ENCODE assay signal across 23 cellular contexts in the genomic region with DNA sequence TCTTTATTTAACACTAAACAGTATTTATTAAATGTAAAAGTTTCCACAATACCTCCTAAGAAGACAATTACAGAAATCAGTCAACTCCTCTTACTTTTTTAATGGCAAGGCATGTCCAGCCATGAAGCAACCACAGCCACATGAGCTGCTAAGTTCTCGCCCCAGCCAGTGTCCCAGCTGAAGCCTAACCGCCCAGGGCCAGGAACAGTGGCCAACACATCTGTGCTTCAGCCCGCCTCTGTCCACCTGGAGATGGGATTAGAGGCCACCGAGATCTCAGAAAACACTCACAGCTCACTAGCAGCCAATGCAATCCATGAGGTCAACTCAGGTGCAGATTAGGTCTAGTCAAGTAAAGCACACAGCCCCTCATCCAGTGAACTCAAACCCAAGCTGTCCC. TPM values are rescaled to one million over a fixed set of nuclear protein-coding genes. Genes with fewer than 3 reads are reported as not detected.
DNase-seq lines count a peak whose midpoint lies in the region; ATAC-seq and TF ChIP-seq lines count a peak whose summit lies in the region.
"Had no signal": no experiment of that assay in that cellular context is flagged by ENCODE, and none has a peak within 500 bp of the region (broad histone marks: within the 10 kb centered on the region; RNA-seq: fewer than 3 reads in every experiment).

No MANE protein-coding gene starts in this region.

- DNase-seq in esophagus muscularis mucosa (ENCODE audit: extremely low spot score) (no peak), neuronal stem cell (ENCODE audit: low spot score) (no peak), testis (peak; percentile 37), DMS79 (lab: John Stamatoyannopoulos, UW) (no peak), mucosa of gallbladder (ENCODE audit: low spot score) (no peak)
- no peak for DNase-seq in activated CD4-positive, alpha-beta T cell treated with anti-CD3 and anti-CD28 coated beads, Interleukin-2, amount 50 U/mL, for 1 hour
- DNase-seq: Caco-2; CD8-positive, alpha-beta T cell; EL; GDM1; GOT3; KG1; MM.1S; NCI-H2029; NCI-H446; NCI-H526; RPMI8226; SHP77 treated with DMSO at 0.1 percent for 48 hours had no signal

- intact Hi-C loops in esophagus muscularis mucosa (cut with DNase I), result no loop called here
- intact Hi-C loops in testis (cut with DNase I; ENCODE audit: low total_unique reads), result no loop called here

- no peak overlapping the region for H2BK5ac ChIP-seq in neuronal stem cell (ENCODE audit: low read length)

- TF ChIP-seq EP300 in esophagus muscularis mucosa (IDR thresholded peaks at IDR 0.05), result no peak
- no peak for TF ChIP-seq EP300 in gastroesophageal sphincter (IDR thresholded peaks at IDR 0.05)

- H3K4me1 ChIP-seq in esophagus muscularis mucosa (peaks cover 0 to 13% (median 5%) of the 10 kb centered on the region in 4 donors), gastroesophageal sphincter (peaks cover 0 to 27% (median 3%) of the 10 kb centered on the region in 3 donors), neuronal stem cell (ENCODE audit: control insufficient read depth in 2 of 2, insufficient read depth in 1 of 2, low read depth in 1 of 2, low read length in 2 of 2) (no peaks in the 10 kb centered on the region), testis (no peaks in the 10 kb centered on the region)
- H3K4me1 ChIP-seq: Caco-2, HAP-1 had no signal

- H3K4me2 ChIP-seq in neuronal stem cell (ENCODE audit: insufficient read depth, low read length, poor library complexity, severe bottlenecking), result no peak overlapping the region

- no peak overlapping the region for H3K23ac ChIP-seq in neuronal stem cell (ENCODE audit: low read depth, low read length, poor library complexity)

- peak; percentile 45 for ATAC-seq in gastroesophageal sphincter
- ATAC-seq: CD8-positive, alpha-beta T cell; GM12878 had no signal

- H3K4ac ChIP-seq in neuronal stem cell (ENCODE audit: low read length), result no peak overlapping the region

- H4K91ac ChIP-seq in neuronal stem cell (ENCODE audit: low read depth, low read length, poor library complexity), result no peak overlapping the region

- 68% methylated on average over 4 of the region's 4 CpGs for WGBS in esophagus muscularis mucosa
- WGBS in gastroesophageal sphincter (ENCODE audit: low coverage in 1 of 2), 2 donors, result 65% methylated on average over 3 of the region's 4 CpGs; no CpG with 5 or more reads in 1 of the 2 donors
- no CpG with 5 or more reads among the region's 4 CpGs for whole genome bisulfite sequencing in neuronal stem cell (ENCODE audit: extremely low coverage in 2 of 2, insufficient read length in 2 of 2, insufficient replicate concordance in 1 of 2), 2 donors
- 48 to 78% methylated on average over 2 to 4 of the region's 4 CpGs for WGBS in testis, 2 donors

- H2BK12ac ChIP-seq in neuronal stem cell (ENCODE audit: low read length), result no peak overlapping the region

- H2AK5ac ChIP-seq in neuronal stem cell (ENCODE audit: low read depth, low read length), result no peak overlapping the region

- no peak for TF ChIP-seq POLR2A in esophagus muscularis mucosa (IDR thresholded peaks at IDR 0.05; ENCODE audit: low read depth)
- no peak for TF ChIP-seq POLR2A in gastroesophageal sphincter (IDR thresholded peaks at IDR 0.05)
- TF ChIP-seq POLR2A in testis (IDR thresholded peaks at IDR 0.05), result no peak

- no peak overlapping the region for H4K8ac ChIP-seq in neuronal stem cell (ENCODE audit: low read depth, low read length)

- H3K36me3 ChIP-seq in esophagus muscularis mucosa (no peaks in the 10 kb centered on the region), gastroesophageal sphincter (no peaks in the 10 kb centered on the region), neuronal stem cell (replicated peaks in 1 of 2; ENCODE audit: control insufficient read depth in 2 of 2, insufficient read depth in 2 of 2, low read length in 2 of 2) (no peaks in the 10 kb centered on the region), testis (ENCODE audit: low read depth, missing control alignments) (no peaks in the 10 kb centered on the region)
- H3K36me3 ChIP-seq: HAP-1 had no signal

- H3K9me3 ChIP-seq in esophagus muscularis mucosa, result no peaks in the 10 kb centered on the region
- H3K9me3 ChIP-seq in gastroesophageal sphincter, result no peaks in the 10 kb centered on the region
- no peaks in the 10 kb centered on the region for H3K9me3 ChIP-seq in neuronal stem cell (replicated peaks in 1 of 2; ENCODE audit: control insufficient read depth in 2 of 2, insufficient read depth in 1 of 2, low read depth in 1 of 2, low read length in 2 of 2)
- no peaks in the 10 kb centered on the region for H3K9me3 ChIP-seq in testis
- H3K9me3 ChIP-seq: Caco-2, HAP-1 had no signal

- H2BK15ac ChIP-seq in neuronal stem cell (ENCODE audit: low read length), result no peak overlapping the region

- H3K27me3 ChIP-seq in esophagus muscularis mucosa (no peaks in the 10 kb centered on the region), gastroesophageal sphincter (no peaks in the 10 kb centered on the region), neuronal stem cell (ENCODE audit: control insufficient read depth in 3 of 3, insufficient read depth in 3 of 3, low read depth in 1 of 3, low read length in 3 of 3) (no peaks in the 10 kb centered on the region), testis (no peaks in the 10 kb centered on the region)

- H3K79me1 ChIP-seq in neuronal stem cell (ENCODE audit: low read depth, low read length), result no peaks in the 10 kb centered on the region

- H3K18ac ChIP-seq in neuronal stem cell (ENCODE audit: low read length), result no peak overlapping the region

- H3K14ac ChIP-seq in neuronal stem cell (ENCODE audit: low read length), result no peak overlapping the region

- no peak overlapping the region for H2AFZ ChIP-seq in neuronal stem cell (ENCODE audit: low read length)

- H2BK120ac ChIP-seq in neuronal stem cell (ENCODE audit: low read depth, low read length), result no peak overlapping the region

- peak overlapping the region in 3 of 4 donors; percentile 4 to 32 (median 7) for H3K4me3 ChIP-seq in esophagus muscularis mucosa
- H3K4me3 ChIP-seq in gastroesophageal sphincter, result peak overlapping the region in 1 of 2 donors; percentile 15
- H3K4me3 ChIP-seq in neuronal stem cell (ENCODE audit: low read length in 2 of 2), result no peak overlapping the region
- H3K4me3 ChIP-seq in testis, result no peak overlapping the region
- H3K4me3 ChIP-seq: GM12878, HAP-1 had no signal

- H3K27ac ChIP-seq in esophagus muscularis mucosa (replicated peaks in 1 of 4) (peak overlapping the region in 2 of 4 donors; percentile 14 to 49), gastroesophageal sphincter (peak overlapping the region in 2 of 4 donors; percentile 5 to 50), neuronal stem cell (replicated peaks; ENCODE audit: low read length) (no peak overlapping the region), testis (no peak overlapping the region)
- H3K27ac ChIP-seq: C4-2B had no signal

- TF ChIP-seq CTCF in esophagus muscularis mucosa (IDR thresholded peaks at IDR 0.05) (no peak), gastroesophageal sphincter (IDR thresholded peaks at IDR 0.05) (no peak), testis (IDR thresholded peaks at IDR 0.05) (no peak)

- peak overlapping the region; percentile 35 for H3K9ac ChIP-seq in neuronal stem cell (ENCODE audit: low read depth, low read length, poor library complexity)

RNA-seq across cellular contexts. Expression of a gene that starts 40.2 kb away (rescaled TPM):
- total RNA-seq in esophagus muscularis mucosa (10 to 100 TPM; 48.2 to 68.7 (median 55.4) TPM), gastroesophageal sphincter (10 to 100 TPM; 34.4 to 62.4 (median 54.9) TPM), testis (10 to 100 TPM in 1 of 2 donors, 1 to 10 TPM in 1; 8.1 to 15.5 TPM), mucosa of gallbladder (17.1 TPM)
- 0.52 TPM for polyA plus RNA-seq in neuronal stem cell (2013, experiment 1 of 2)
- polyA plus RNA-seq in neuronal stem cell (2013, experiment 2 of 2), result 0.58 TPM
- polyA plus RNA-seq in testis (ENCODE audit: insufficient read depth, low read depth, low replicate concordance), result 14.8 TPM
- total RNA-seq: B cell; CD8-positive, alpha-beta T cell; GM12878 had no signal
- polyA plus RNA-seq: GM12878 had no signal

Comparison
In these comparisons a context has a peak if more than half of its experiments do, and no peak if none do; other contexts are left out.
1. H3K4me3 ChIP-seq: peak in esophagus muscularis mucosa (3 of 4); none in neuronal stem cell (0 of 2) and testis (0 of 2).